Comparison of ENCODE assay signal across 8 cellular contexts in genomic region chr4:143185253-143186107, GRCh38.
DNase-seq lines count a peak whose midpoint lies in the region; ATAC-seq and TF ChIP-seq lines count a peak whose summit lies in the region.

No MANE protein-coding gene starts in this region.

- H3K4me1 Mint-ChIP-seq in stimulated activated naive CD8-positive, alpha-beta T cell treated with anti-CD3 and anti-CD28 coated beads, Interleukin-15, Interleukin-2, amounts not matched to agents 100 ng/mL and 50 ng/mL, for 24 hours (ENCODE audit: low read depth): peaks cover 46% of the 10 kb centered on the region

- H3K79me2 ChIP-seq in OCI-LY1 (ENCODE audit: insufficient read depth, low read length): peaks cover 58% of the 10 kb centered on the region

- ATAC-seq in HG02678 (IDR thresholded peaks at IDR 0.05; ENCODE audit: unreplicated experiment): peak; percentile 21

- no peaks in the 10 kb centered on the region for H3K27me3 Mint-ChIP-seq in stimulated activated naive CD8-positive, alpha-beta T cell treated with anti-CD3 and anti-CD28 coated beads, Interleukin-15, Interleukin-2, amounts not matched to agents 100 ng/mL and 50 ng/mL, for 24 hours

- peak overlapping the region; percentile 93 for H3K9ac ChIP-seq in OCI-LY1 (ENCODE audit: low read length)

- no peak overlapping the region for H2AFZ ChIP-seq in OCI-LY1 (ENCODE audit: low read length)

- H4K20me1 ChIP-seq in OCI-LY1 (ENCODE audit: insufficient read depth, low read length): no peaks in the 10 kb centered on the region

- no peaks in the 10 kb centered on the region for H3K9me2 ChIP-seq in OCI-LY1 (ENCODE audit: low read depth, low read length)

- no peaks in the 10 kb centered on the region for H3K27me3 ChIP-seq in OCI-LY1 (ENCODE audit: insufficient read depth, low read length)
- no peaks in the 10 kb centered on the region for H3K27me3 ChIP-seq in layer of hippocampus (ENCODE audit: control insufficient read depth, insufficient read depth, low read length)

- no peaks in the 10 kb centered on the region for H3F3A ChIP-seq in OCI-LY1 (ENCODE audit: insufficient read depth, low read length)

- peaks cover 57% of the 10 kb centered on the region for H3K4me1 ChIP-seq in OCI-LY1 (ENCODE audit: insufficient read depth, low read length, severe bottlenecking)

- H3K36me3 ChIP-seq in OCI-LY1 (ENCODE audit: insufficient read depth, low read length): peaks cover 21% of the 10 kb centered on the region; the same call in 1 of the 2 replicates

- H3K27ac ChIP-seq in OCI-LY1 (ENCODE audit: low read depth, low read length, poor library complexity, severe bottlenecking): peak overlapping the region; percentile 2
- H3K27ac ChIP-seq in layer of hippocampus (ENCODE audit: low read depth, low read length): peak overlapping the region; percentile 68

- peak overlapping the region; percentile 67 for H3K4me2 ChIP-seq in OCI-LY1 (ENCODE audit: low read length)

- DNase-seq in activated T-cell treated with anti-CD3 and anti-CD28 coated beads for 48 hours (ENCODE audit: low read depth) (peak; percentile 23), cardiac fibroblast (ENCODE audit: low read depth in 2 of 2) (peak; percentile 6 to 28), NCI-H446 (lab: John Stamatoyannopoulos, UW) (no peak)
- DNase-seq in activated T-cell treated with anti-CD3 and anti-CD28 coated beads, Interleukin-2, amount 50 U/mL, for 48 hours: no peak

- no peaks in the 10 kb centered on the region for H3K9me3 ChIP-seq in OCI-LY1 (ENCODE audit: low read length)

- H3K4me3 ChIP-seq in OCI-LY1 (ENCODE audit: low read depth, low read length, poor library complexity, severe bottlenecking): peak overlapping the region; percentile 88
- H3K4me3 ChIP-seq in cardiac fibroblast (replicated peaks in 1 of 2; ENCODE audit: low read depth in 2 of 2, low read length in 2 of 2): peak overlapping the region; percentile 77 to 93

- H3K36me3 Mint-ChIP-seq in stimulated activated naive CD8-positive, alpha-beta T cell treated with anti-CD3 and anti-CD28 coated beads, Interleukin-15, Interleukin-2, amounts not matched to agents 100 ng/mL and 50 ng/mL, for 24 hours (ENCODE audit: low read depth): peaks cover 35% of the 10 kb centered on the region

- H3K9me3 Mint-ChIP-seq in stimulated activated naive CD8-positive, alpha-beta T cell treated with anti-CD3 and anti-CD28 coated beads, Interleukin-15, Interleukin-2, amounts not matched to agents 100 ng/mL and 50 ng/mL, for 24 hours: no peaks in the 10 kb centered on the region

- 0 out of 2 replicates have a peak, but pooled peaks have one; percentile 7 for TF ChIP-seq CTCF in OCI-LY1 (IDR thresholded peaks at IDR 0.05; ENCODE audit: low read length)
- TF ChIP-seq CTCF in cardiac fibroblast (IDR thresholded peaks at IDR 0.05; ENCODE audit: low read depth, low read length): no peak

- H3K4me3 Mint-ChIP-seq in stimulated activated naive CD8-positive, alpha-beta T cell treated with anti-CD3 and anti-CD28 coated beads, Interleukin-15, Interleukin-2, amounts not matched to agents 100 ng/mL and 50 ng/mL, for 24 hours: peak overlapping the region; percentile 87

- peak overlapping the region; percentile 93 for H3K27ac Mint-ChIP-seq in stimulated activated naive CD8-positive, alpha-beta T cell treated with anti-CD3 and anti-CD28 coated beads, Interleukin-15, Interleukin-2, amounts not matched to agents 100 ng/mL and 50 ng/mL, for 24 hours

Comparison
In these comparisons a context has a peak if more than half of its experiments do, and no peak if none do; other contexts are left out.
1. DNase-seq: peak in activated T-cell treated with anti-CD3 and anti-CD28 coated beads for 48 hours (single experiment) and cardiac fibroblast (2 of 2); none in activated T-cell treated with anti-CD3 and anti-CD28 coated beads, Interleukin-2, amount 50 U/mL, for 48 hours (0 of 2) and NCI-H446 (0 of 2).